21 cellular contexts compared by ENCODE assay signal in the genomic region with DNA sequence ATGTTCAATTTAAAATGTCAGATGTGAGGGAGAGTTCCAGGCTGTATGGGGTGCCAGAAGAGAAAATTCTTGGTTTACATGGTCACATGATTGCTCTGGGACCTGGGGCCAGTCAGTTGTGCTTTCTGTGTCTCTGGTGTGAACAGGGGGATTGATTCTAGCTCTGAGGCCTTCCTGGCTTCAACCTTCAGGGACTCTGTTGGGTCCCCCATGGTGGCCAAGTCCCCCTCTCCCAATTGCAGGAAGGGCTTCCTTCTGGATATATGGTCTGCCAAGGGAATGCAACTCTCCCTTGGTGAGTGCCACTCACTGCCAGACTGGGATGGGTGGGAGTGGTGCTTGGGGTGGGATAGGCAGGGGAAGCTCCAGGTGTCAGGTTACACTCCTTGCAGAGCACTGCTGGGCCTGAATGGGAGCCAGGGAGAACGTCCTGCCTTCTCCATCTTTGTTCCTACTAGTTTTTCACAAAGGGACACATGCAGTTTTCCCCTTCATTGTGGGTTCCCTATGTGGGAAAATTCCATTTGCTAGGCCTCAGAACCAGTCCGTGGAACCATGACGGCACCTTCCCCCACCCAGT.
A peak's percentile ranks its signal among the peaks of the same experiment; 100 is the strongest.
DNase-seq lines count a peak whose midpoint lies in the region; TF ChIP-seq lines count a peak whose summit lies in the region.
"Had no signal": no experiment of that assay in that cellular context is flagged by ENCODE, and none has a peak within 500 bp of the region (broad histone marks: within the 10 kb centered on the region; RNA-seq: fewer than 3 reads in every experiment).

No MANE protein-coding gene starts in this region.

- DNase-seq in ELF-1 (ENCODE audit: low read depth, low spot score), result peak; percentile 77
- peak; percentile 28 to 48 for DNase-seq in SJCRH30
- peak; percentile 67 for DNase-seq in iPS-NIHi11 (ENCODE audit: low spot score)
- DNase-seq in NCI-H2227 treated with DMSO at 0.1 percent for 48 hours (lab: John Stamatoyannopoulos, UW), result no peak
- no peak for DNase-seq in activated effector memory CD4-positive, alpha-beta T cell treated with anti-CD3 and anti-CD28 coated beads, Interleukin-2, amount 50 U/mL, for 16 hours
- no peak for DNase-seq in cortex of kidney (lab: John Stamatoyannopoulos, UW)
- DNase-seq: activated CD4-positive, alpha-beta T cell treated with anti-CD3 and anti-CD28 coated beads, Interleukin-2, amount 50 U/mL, for 48 hours; activated naive CD4-positive, alpha-beta T cell treated with anti-CD3 and anti-CD28 coated beads, Interleukin-2, amount 10 ng/mL, durations not matched to agents 7 days and 5 days; aorta; cerebellar nuclear complex; DND-41; head of caudate nucleus; kidney; MG63; NCI-H187; pancreas; PC-9; sigmoid colon; T-helper 2 cell; WERI-Rb-1 had no signal

- H3K27ac ChIP-seq in HEK293 (ENCODE audit: extremely low read depth, low read depth, low read length) (no peak overlapping the region), SJCRH30 (no peak overlapping the region)
- H3K27ac ChIP-seq: pancreas, PC-9, sigmoid colon, WERI-Rb-1 had no signal

- H3K27me3 ChIP-seq in SJCRH30, result no peaks in the 10 kb centered on the region; the same call in 1 of the 2 replicates
- H3K27me3 ChIP-seq: MG63, pancreas, sigmoid colon had no signal

- POLR2A ChIA-PET in HEK293 (lab: Yijun Ruan, JAX), result interaction anchor here (1.0 kb wide), 1 partner anchor 138 kb away, joined by 3 read pairs; no protein-coding TSS in a partner anchor

- CTCF ChIA-PET in HEK293 (lab: Yijun Ruan, JAX), result interaction anchor here (0.5 to 1.2 kb wide), 5 partner anchors 23 to 368 kb away, joined by 3 to 4 read pairs (median 3); no protein-coding TSS in a partner anchor

- no peak for TF ChIP-seq CTCF in HEK293 (tag by site-specific recombination; IDR thresholded peaks at IDR 0.05)

- H3K4me1 ChIP-seq in HEK293 (ENCODE audit: control insufficient read depth, insufficient read depth, low read length), result no peaks in the 10 kb centered on the region
- H3K4me1 ChIP-seq in SJCRH30, result no peaks in the 10 kb centered on the region
- H3K4me1 ChIP-seq: pancreas, sigmoid colon had no signal

- H3K36me3 ChIP-seq in HEK293 (ENCODE audit: control insufficient read depth in 2 of 2, insufficient read depth in 1 of 2, low read length in 2 of 2) (no peaks in the 10 kb centered on the region), SJCRH30 (no peaks in the 10 kb centered on the region; the same call in 1 of the 2 replicates)
- H3K36me3 ChIP-seq: MG63, pancreas, sigmoid colon, WERI-Rb-1 had no signal

- no peak overlapping the region for H3K4me3 ChIP-seq in HEK293 (ENCODE audit: low read depth, low read length)
- H3K4me3 ChIP-seq in SJCRH30, result no peak overlapping the region
- H3K4me3 ChIP-seq: MG63, pancreas, PC-9, sigmoid colon had no signal

- no peaks in the 10 kb centered on the region for H3K9me3 ChIP-seq in HEK293 (ENCODE audit: control insufficient read depth, insufficient read depth, low read depth, low read length)
- H3K9me3 ChIP-seq in SJCRH30 (replicated peaks), result no peaks in the 10 kb centered on the region
- H3K9me3 ChIP-seq: MG63, pancreas, sigmoid colon had no signal

TF ChIP-seq in HEK293, 187 proteins besides CTCF, POLR2A, EP300 and RAD21:
- TF ChIP-seq REPIN1 (tag by site-specific recombination; IDR thresholded peaks at IDR 0.05; ENCODE audit: low read depth), result no peak
- TF ChIP-seq, protein P1, sequence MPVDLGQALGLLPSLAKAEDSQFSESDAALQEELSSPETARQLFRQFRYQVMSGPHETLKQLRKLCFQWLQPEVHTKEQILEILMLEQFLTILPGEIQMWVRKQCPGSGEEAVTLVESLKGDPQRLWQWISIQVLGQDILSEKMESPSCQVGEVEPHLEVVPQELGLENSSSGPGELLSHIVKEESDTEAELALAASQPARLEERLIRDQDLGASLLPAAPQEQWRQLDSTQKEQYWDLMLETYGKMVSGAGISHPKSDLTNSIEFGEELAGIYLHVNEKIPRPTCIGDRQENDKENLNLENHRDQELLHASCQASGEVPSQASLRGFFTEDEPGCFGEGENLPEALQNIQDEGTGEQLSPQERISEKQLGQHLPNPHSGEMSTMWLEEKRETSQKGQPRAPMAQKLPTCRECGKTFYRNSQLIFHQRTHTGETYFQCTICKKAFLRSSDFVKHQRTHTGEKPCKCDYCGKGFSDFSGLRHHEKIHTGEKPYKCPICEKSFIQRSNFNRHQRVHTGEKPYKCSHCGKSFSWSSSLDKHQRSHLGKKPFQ (tag by site-specific recombination; IDR thresholded peaks at IDR 0.05), result peak; percentile 67; the same call in 1 of the 2 replicates
- TF ChIP-seq, protein P2, sequence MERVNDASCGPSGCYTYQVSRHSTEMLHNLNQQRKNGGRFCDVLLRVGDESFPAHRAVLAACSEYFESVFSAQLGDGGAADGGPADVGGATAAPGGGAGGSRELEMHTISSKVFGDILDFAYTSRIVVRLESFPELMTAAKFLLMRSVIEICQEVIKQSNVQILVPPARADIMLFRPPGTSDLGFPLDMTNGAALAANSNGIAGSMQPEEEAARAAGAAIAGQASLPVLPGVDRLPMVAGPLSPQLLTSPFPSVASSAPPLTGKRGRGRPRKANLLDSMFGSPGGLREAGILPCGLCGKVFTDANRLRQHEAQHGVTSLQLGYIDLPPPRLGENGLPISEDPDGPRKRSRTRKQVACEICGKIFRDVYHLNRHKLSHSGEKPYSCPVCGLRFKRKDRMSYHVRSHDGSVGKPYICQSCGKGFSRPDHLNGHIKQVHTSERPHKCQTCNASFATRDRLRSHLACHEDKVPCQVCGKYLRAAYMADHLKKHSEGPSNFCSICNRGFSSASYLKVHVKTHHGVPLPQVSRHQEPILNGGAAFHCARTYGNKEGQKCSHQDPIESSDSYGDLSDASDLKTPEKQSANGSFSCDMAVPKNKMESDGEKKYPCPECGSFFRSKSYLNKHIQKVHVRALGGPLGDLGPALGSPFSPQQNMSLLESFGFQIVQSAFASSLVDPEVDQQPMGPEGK (tag by site-specific recombination; IDR thresholded peaks at IDR 0.05), result 0 out of 2 replicates have a peak, but pooled peaks have one; percentile 26
- TF ChIP-seq PRDM10 (tag by site-specific recombination; IDR thresholded peaks at IDR 0.05), result no peak

Comparison
In these comparisons a context has a peak if more than half of its experiments do, and no peak if none do; other contexts are left out.
1. DNase-seq: peak in ELF-1 (single experiment), SJCRH30 (2 of 2) and iPS-NIHi11 (single experiment); none in NCI-H2227 treated with DMSO at 0.1 percent for 48 hours (single experiment), activated effector memory CD4-positive, alpha-beta T cell treated with anti-CD3 and anti-CD28 coated beads, Interleukin-2, amount 50 U/mL, for 16 hours (single experiment) and cortex of kidney (single experiment).